ENCODE assay signal across 34 cellular contexts in the genomic region with DNA sequence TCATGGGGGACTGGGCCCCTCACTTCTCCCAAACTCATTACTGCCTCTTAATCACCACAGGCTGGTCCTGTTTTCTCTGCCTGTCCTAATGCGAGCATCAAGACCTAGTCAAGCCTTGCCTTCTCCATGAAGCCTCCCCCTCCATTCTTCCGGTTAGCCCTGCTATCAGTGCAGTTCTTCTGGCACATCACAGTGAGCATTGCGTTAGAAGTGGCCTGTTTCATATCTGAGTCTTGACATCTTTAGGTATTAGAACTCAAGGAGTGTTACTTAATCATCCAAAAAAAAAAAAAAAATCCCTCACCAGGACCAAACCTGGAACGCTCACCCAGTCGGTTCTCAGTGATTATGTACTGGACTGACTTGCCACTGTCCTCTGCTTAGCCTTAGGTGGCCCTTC.
"Had no signal": no experiment of that assay in that cellular context is flagged by ENCODE, and none has a peak within 500 bp of the region (broad histone marks: within the 10 kb centered on the region; RNA-seq: fewer than 3 reads in every experiment).

No MANE protein-coding gene starts in this region.

- H3K4me1 Mint-ChIP-seq: brain had no signal

- H3K4me3 Mint-ChIP-seq: activated naive CD8-positive, alpha-beta T cell treated with anti-CD3 and anti-CD28 coated beads for 36 hours; activated T-cell treated with anti-CD3 and anti-CD28 coated beads, Interleukin-2, amount 50 U/mL, for 72 hours; brain; mesothelial cell of epicardium; nephron progenitor cell; stimulated activated effector memory CD8-positive, alpha-beta T cell treated with anti-CD3 and anti-CD28 coated beads, Interleukin-12 subunit alpha, Interleukin-12 subunit beta, amount 100 ng/mL, for 72 hours had no signal

- H3K4me3 ChIP-seq: adrenal gland, ascending aorta, cardiac muscle cell, colonic mucosa, dorsolateral prefrontal cortex, gastroesophageal sphincter, pancreas, prostate gland, skin epidermis, stomach, thyroid gland, upper lobe of right lung had no signal

- H3K27ac Mint-ChIP-seq: activated naive CD8-positive, alpha-beta T cell treated with anti-CD3 and anti-CD28 coated beads for 36 hours; activated T-cell treated with anti-CD3 and anti-CD28 coated beads, Interleukin-2, amount 50 U/mL, for 72 hours; brain; mesothelial cell of epicardium; nephron progenitor cell; stimulated activated effector memory CD8-positive, alpha-beta T cell treated with anti-CD3 and anti-CD28 coated beads, Interleukin-12 subunit alpha, Interleukin-12 subunit beta, amount 100 ng/mL, for 72 hours had no signal

- ATAC-seq: activated T-cell treated with anti-CD3 and anti-CD28 coated beads, Interleukin-2, amount 50 U/mL, for 72 hours; gastroesophageal sphincter; left colon; pancreas; sciatic nerve; stimulated activated effector memory CD8-positive, alpha-beta T cell treated with anti-CD3 and anti-CD28 coated beads, Interleukin-12 subunit alpha, Interleukin-12 subunit beta, amount 100 ng/mL, for 72 hours; upper lobe of right lung had no signal

- H3K9me3 ChIP-seq: adrenal gland, ascending aorta, colonic mucosa, gastroesophageal sphincter, pancreas, prostate gland, stomach, thyroid gland, upper lobe of right lung had no signal

- H3K27me3 ChIP-seq: adrenal gland, ascending aorta, cardiac muscle cell, colonic mucosa, dorsolateral prefrontal cortex, pancreas, stomach, thyroid gland, upper lobe of right lung had no signal

- H3K27ac ChIP-seq: ascending aorta, cardiac muscle cell, colonic mucosa, dorsolateral prefrontal cortex, gastroesophageal sphincter, pancreas, prostate gland, thyroid gland, WERI-Rb-1 had no signal

- H3K4me1 ChIP-seq: ascending aorta, colonic mucosa, gastroesophageal sphincter, prostate gland, thyroid gland had no signal

- H3K36me3 ChIP-seq: adrenal gland, ascending aorta, cardiac muscle cell, colonic mucosa, gastroesophageal sphincter, pancreas, prostate gland, stomach, thyroid gland, upper lobe of right lung, WERI-Rb-1 had no signal

- DNase-seq: activated CD4-positive, alpha-beta T cell treated with anti-CD3 and anti-CD28 coated beads, Interleukin-2, amount 50 U/mL, for 1 hour; activated CD4-positive, CD25-positive, alpha-beta regulatory T cell treated with anti-CD3 and anti-CD28 coated beads, Interleukin-2, amount 50 U/mL, for 72 hours; activated effector memory CD4-positive, alpha-beta T cell treated with Interleukin-2 at 50 U/mL for 16 hours; activated naive CD4-positive, alpha-beta T cell treated with Interleukin-2 at 50 U/mL for 16 hours; activated naive CD8-positive, alpha-beta T cell treated with anti-CD3 and anti-CD28 coated beads for 36 hours; activated T-cell treated with anti-CD3 and anti-CD28 coated beads for 4 hours; activated T-cell treated with anti-CD3 and anti-CD28 coated beads, Interleukin-2, amount 50 U/mL, for 72 hours; adrenal gland; cerebellar nuclear complex; colonic mucosa; dorsolateral prefrontal cortex; effector memory CD4-positive, alpha-beta T cell; hippocampal formation; left colon; mammary epithelial cell; naive B cell; nephron progenitor cell; pancreas; retina; stimulated activated CD4-positive, alpha-beta T cell treated with anti-CD3 and anti-CD28 coated beads, Interleukin-12 subunit alpha, Interleukin-12 subunit beta, amount 100 ng/mL, for 4 hours; stimulated activated CD4-positive, alpha-beta T cell treated with anti-CD3 and anti-CD28 coated beads, Interleukin-4, amount 100 ng/mL, for 1 hour; stomach; thyroid gland; upper lobe of right lung; WERI-Rb-1 had no signal

- H3K9me3 Mint-ChIP-seq: activated naive CD8-positive, alpha-beta T cell treated with anti-CD3 and anti-CD28 coated beads for 36 hours; activated T-cell treated with anti-CD3 and anti-CD28 coated beads, Interleukin-2, amount 50 U/mL, for 72 hours; brain; mesothelial cell of epicardium; naive B cell; nephron progenitor cell; stimulated activated effector memory CD8-positive, alpha-beta T cell treated with anti-CD3 and anti-CD28 coated beads, Interleukin-12 subunit alpha, Interleukin-12 subunit beta, amount 100 ng/mL, for 72 hours had no signal

- H3K27me3 Mint-ChIP-seq: activated naive CD8-positive, alpha-beta T cell treated with anti-CD3 and anti-CD28 coated beads for 36 hours; brain; naive B cell had no signal
